ENCODE assay signal across 10 cellular contexts in genomic region chr18:3592864-3593263, GRCh38.
DNase-seq lines count a peak whose midpoint lies in the region; ATAC-seq and TF ChIP-seq lines count a peak whose summit lies in the region.
"Had no signal": no experiment of that assay in that cellular context is flagged by ENCODE, and none has a peak within 500 bp of the region (broad histone marks: within the 10 kb centered on the region; RNA-seq: fewer than 3 reads in every experiment).

No MANE protein-coding gene starts in this region.

- H3K9me3 ChIP-seq in Karpas-422 (ENCODE audit: low read length) = no peaks in the 10 kb centered on the region
- H3K9me3 ChIP-seq in stomach = no peaks in the 10 kb centered on the region
- H3K9me3 ChIP-seq: mucosa of descending colon had no signal

- no peak for TF ChIP-seq CTCF in stomach (IDR thresholded peaks at IDR 0.05)

- no peaks in the 10 kb centered on the region for H3K9me2 ChIP-seq in Karpas-422 (replicated peaks; ENCODE audit: insufficient read depth, low read length)

- peak overlapping the region; percentile 66 for H3K4me3 ChIP-seq in Karpas-422 (ENCODE audit: low read length)
- no peak overlapping the region for H3K4me3 ChIP-seq in stomach
- H3K4me3 ChIP-seq: mucosa of descending colon had no signal

- H3K36me3 ChIP-seq in Karpas-422 (ENCODE audit: insufficient read depth, low read length) = no peaks in the 10 kb centered on the region
- peaks cover 0 to 4% (median 0%) of the 10 kb centered on the region in 4 donors for H3K36me3 ChIP-seq in stomach

- no peaks in the 10 kb centered on the region for H4K20me1 ChIP-seq in Karpas-422 (ENCODE audit: insufficient read depth, low read depth, low read length)

- no peak for ATAC-seq in GM21737 (IDR thresholded peaks at IDR 0.05; ENCODE audit: unreplicated experiment)

- H3K27ac ChIP-seq in Karpas-422 (ENCODE audit: low read length) (peak overlapping the region; percentile 98), layer of hippocampus (ENCODE audit: low read depth, low read length) (peak overlapping the region; percentile 97), stomach (peak overlapping the region; percentile 95 to 100 (median 96))

- DNase-seq in Karpas-422 (no peak), stomach (no peak), NOMO-1 treated with DMSO at 0.1 percent for 48 hours (lab: John Stamatoyannopoulos, UW; ENCODE audit: unreplicated experiment) (no peak), NCI-H187 (lab: John Stamatoyannopoulos, UW) (no peak), pons (ENCODE audit: low spot score) (no peak)
- DNase-seq in activated naive CD8-positive, alpha-beta T cell treated with anti-CD3 and anti-CD28 coated beads for 36 hours = no peak
- DNase-seq: mucosa of descending colon, NCI-H1105 had no signal

- H3K9me3 Mint-ChIP-seq in activated naive CD8-positive, alpha-beta T cell treated with anti-CD3 and anti-CD28 coated beads for 36 hours = no peaks in the 10 kb centered on the region

- H3K4me2 ChIP-seq in Karpas-422 (ENCODE audit: low read depth, low read length, poor library complexity, severe bottlenecking) = peak overlapping the region; percentile 89

- intact Hi-C loops in stomach (cut with DNase I; ENCODE audit: low total_unique reads) = no loop called here

- H3K4me1 ChIP-seq in Karpas-422 (ENCODE audit: low read length) = peaks cover 64% of the 10 kb centered on the region
- H3K4me1 ChIP-seq in stomach = peaks cover 33 to 46% (median 43%) of the 10 kb centered on the region in 4 donors

- no peak overlapping the region for H3K4me3 Mint-ChIP-seq in activated naive CD8-positive, alpha-beta T cell treated with anti-CD3 and anti-CD28 coated beads for 36 hours

- H3K9ac ChIP-seq in Karpas-422 (ENCODE audit: low read length) = peak overlapping the region; percentile 79

- 59 to 64% (median 60%) methylated on average over 6 of the region's 6 CpGs for WGBS in stomach, 5 donors

- no peak for TF ChIP-seq POLR2A in stomach (IDR thresholded peaks at IDR 0.05)

- H2AFZ ChIP-seq in Karpas-422 (ENCODE audit: low read length) = peak overlapping the region; percentile 81

- peaks cover 46% of the 10 kb centered on the region for H3K4me1 Mint-ChIP-seq in activated naive CD8-positive, alpha-beta T cell treated with anti-CD3 and anti-CD28 coated beads for 36 hours

- H3K79me2 ChIP-seq in Karpas-422 (ENCODE audit: low read length) = peaks cover 7% of the 10 kb centered on the region; the same call in 1 of the 2 replicates

- H3K27ac Mint-ChIP-seq in activated naive CD8-positive, alpha-beta T cell treated with anti-CD3 and anti-CD28 coated beads for 36 hours = peak overlapping the region; percentile 95

- no peaks in the 10 kb centered on the region for H3K27me3 Mint-ChIP-seq in activated naive CD8-positive, alpha-beta T cell treated with anti-CD3 and anti-CD28 coated beads for 36 hours

- peaks cover 15% of the 10 kb centered on the region for H3K36me3 Mint-ChIP-seq in activated naive CD8-positive, alpha-beta T cell treated with anti-CD3 and anti-CD28 coated beads for 36 hours

- no peaks in the 10 kb centered on the region for H3K27me3 ChIP-seq in Karpas-422 (ENCODE audit: low read length)
- no peaks in the 10 kb centered on the region for H3K27me3 ChIP-seq in layer of hippocampus (ENCODE audit: control insufficient read depth, insufficient read depth, low read length)
- H3K27me3 ChIP-seq in stomach = no peaks in the 10 kb centered on the region

- TF ChIP-seq EP300 in stomach (IDR thresholded peaks at IDR 0.05) = no peak
